Comparison of ENCODE assay signal across 13 cellular contexts in genomic region chr12:31928246-31929139, GRCh38. TPM values are rescaled to one million over a fixed set of nuclear protein-coding genes. Genes with fewer than 3 reads are reported as not detected.
DNase-seq lines count a peak whose midpoint lies in the region; ATAC-seq and TF ChIP-seq lines count a peak whose summit lies in the region.
"Had no signal": no experiment of that assay in that cellular context is flagged by ENCODE, and none has a peak within 500 bp of the region (broad histone marks: within the 10 kb centered on the region; RNA-seq: fewer than 3 reads in every experiment).

No MANE protein-coding gene starts in this region.

- TF ChIP-seq CTCF in GM12865 (IDR thresholded peaks at IDR 0.05; ENCODE audit: insufficient read depth, low read depth, low read length, missing control alignments), result no peak

- CTCF ChIA-PET in naive thymus-derived CD4-positive, alpha-beta T cell (lab: Charles Lee), result interaction anchor here (1.1 kb wide), 1 partner anchor 32 kb away, joined by 3 read pairs; no protein-coding TSS in a partner anchor

- no peaks in the 10 kb centered on the region for H3K27me3 ChIP-seq in naive thymus-derived CD4-positive, alpha-beta T cell (ENCODE audit: control insufficient read depth in 2 of 2, insufficient read depth in 2 of 2, low read length in 2 of 2)
- H3K27me3 ChIP-seq: right atrium auricular region had no signal

- peaks cover 5% of the 10 kb centered on the region for H3K9me3 Mint-ChIP-seq in activated T-cell treated with anti-CD3 and anti-CD28 coated beads, Interleukin-2, amount 50 U/mL, for 4 hours
- H3K9me3 Mint-ChIP-seq in naive thymus-derived CD4-positive, alpha-beta T cell, result peaks cover 4 to 36% (median 12%) of the 10 kb centered on the region in 11 donors

- POLR2A ChIA-PET in naive thymus-derived CD4-positive, alpha-beta T cell (lab: Charles Lee), result interaction anchor here (0.6 to 1.7 kb wide), 11 partner anchors 31 to 271 kb away, joined by 3 to 19 read pairs (median 4); partner anchors contain the start of genes AMN1 and RESF1

- H3K4me1 ChIP-seq in naive thymus-derived CD4-positive, alpha-beta T cell (ENCODE audit: control insufficient read depth in 2 of 2, insufficient read depth in 2 of 2, low read length in 2 of 2), result peaks cover 30 to 42% of the 10 kb centered on the region in 2 donors
- H3K4me1 ChIP-seq: gastrocnemius medialis, right atrium auricular region had no signal

- H3K4me3 ChIP-seq in GM12865 (ENCODE audit: low read depth, low read length), result peak overlapping the region; percentile 35; the same call in 1 of the 2 replicates
- H3K4me3 ChIP-seq in naive thymus-derived CD4-positive, alpha-beta T cell (ENCODE audit: low read length), result peak overlapping the region; percentile 26
- H3K4me3 ChIP-seq: gastrocnemius medialis, GM23248, right atrium auricular region had no signal

- H3K27ac ChIP-seq in naive thymus-derived CD4-positive, alpha-beta T cell (ENCODE audit: low read depth, low read length), result peak overlapping the region; percentile 62
- H3K27ac ChIP-seq: gastrocnemius medialis, GM23248, right atrium auricular region had no signal

- H3K27ac Mint-ChIP-seq in naive thymus-derived CD4-positive, alpha-beta T cell, result peak overlapping the region; percentile 94 to 100 (median 97)

- H3K4me3 Mint-ChIP-seq in activated T-cell treated with anti-CD3 and anti-CD28 coated beads, Interleukin-2, amount 50 U/mL, for 4 hours, result peak overlapping the region; percentile 81
- H3K4me3 Mint-ChIP-seq in naive thymus-derived CD4-positive, alpha-beta T cell, result peak overlapping the region; percentile 79 to 94 (median 90)

- no peaks in the 10 kb centered on the region for H3K36me3 ChIP-seq in naive thymus-derived CD4-positive, alpha-beta T cell (ENCODE audit: control insufficient read depth in 2 of 3, insufficient read depth in 3 of 3, low read length in 3 of 3)
- H3K36me3 ChIP-seq: gastrocnemius medialis, right atrium auricular region had no signal

- peaks cover 0 to 6% (median 3%) of the 10 kb centered on the region in 3 experiments for H3K9me3 ChIP-seq in naive thymus-derived CD4-positive, alpha-beta T cell (ENCODE audit: control insufficient read depth in 2 of 3, low read length in 3 of 3)
- H3K9me3 ChIP-seq: gastrocnemius medialis had no signal

- H3K36me3 Mint-ChIP-seq in activated T-cell treated with anti-CD3 and anti-CD28 coated beads, Interleukin-2, amount 50 U/mL, for 4 hours (ENCODE audit: insufficient read depth), result no peaks in the 10 kb centered on the region
- H3K36me3 Mint-ChIP-seq in naive thymus-derived CD4-positive, alpha-beta T cell, result peaks cover 0 to 56% (median 9%) of the 10 kb centered on the region in 5 donors

- intact Hi-C loops in naive thymus-derived CD4-positive, alpha-beta T cell (cut with micrococcal nuclease), result loop anchor here (1.0 to 2.0 kb wide), 6 partner anchors 30 to 269 kb away; partner anchors contain the start of genes RESF1 (in 2 of the 2), AMN1 (in 1 of the 2) and ETFBKMT (in 1 of the 2)

- no peaks in the 10 kb centered on the region for H3K27me3 Mint-ChIP-seq in activated T-cell treated with anti-CD3 and anti-CD28 coated beads, Interleukin-2, amount 50 U/mL, for 4 hours (ENCODE audit: low read depth)
- no peaks in the 10 kb centered on the region for H3K27me3 Mint-ChIP-seq in naive thymus-derived CD4-positive, alpha-beta T cell

- H3K4me1 Mint-ChIP-seq in activated T-cell treated with anti-CD3 and anti-CD28 coated beads, Interleukin-2, amount 50 U/mL, for 4 hours (ENCODE audit: low read depth), result peaks cover 56% of the 10 kb centered on the region
- H3K4me1 Mint-ChIP-seq in naive thymus-derived CD4-positive, alpha-beta T cell, result peaks cover 27 to 58% (median 50%) of the 10 kb centered on the region in 7 donors

- peak; percentile 45 for ATAC-seq in HG02852 (IDR thresholded peaks at IDR 0.05; ENCODE audit: unreplicated experiment)
- peak; percentile 53 to 61 for ATAC-seq in activated T-cell treated with anti-CD3 and anti-CD28 coated beads, Interleukin-2, amount 50 U/mL, for 4 hours
- ATAC-seq in naive thymus-derived CD4-positive, alpha-beta T cell, result peak; percentile 70
- ATAC-seq: gastrocnemius medialis had no signal

- DNase-seq in GM12865 (ENCODE audit: low read depth) (peak; percentile 63), T-helper 9 cell (no peak), SHP77 (lab: John Stamatoyannopoulos, UW) (no peak), NCI-H524 (lab: John Stamatoyannopoulos, UW) (no peak), NCI-H1048 (lab: John Stamatoyannopoulos, UW) (no peak)
- DNase-seq in activated T-cell treated with anti-CD3 and anti-CD28 coated beads, Interleukin-2, amount 50 U/mL, for 4 hours, result peak; percentile 12
- DNase-seq in naive thymus-derived CD4-positive, alpha-beta T cell, result peak in 8 of 9 donors; percentile 23 to 64 (median 49)
- DNase-seq: cerebellar nuclear complex, gastrocnemius medialis, GM23248, NCI-H1417 treated with DMSO at 0.1 percent for 48 hours had no signal

RNA-seq across cellular contexts. Expression of gene RESF1, which starts 30.7 kb away (rescaled TPM):
- total RNA-seq in activated T-cell treated with anti-CD3 and anti-CD28 coated beads, Interleukin-2, amount 50 U/mL, for 4 hours, result 10 to 100 TPM; 47.9 to 58.4 (median 49.5) TPM
- total RNA-seq in naive thymus-derived CD4-positive, alpha-beta T cell, result 100 to 1,000 TPM; 141 to 490 (median 161) TPM
- 100 to 1,000 TPM; 168 to 239 TPM for polyA plus RNA-seq in naive thymus-derived CD4-positive, alpha-beta T cell

Comparison
In these comparisons a context has a peak if more than half of its experiments do, and no peak if none do; other contexts are left out.
1. DNase-seq: peak in GM12865 (single experiment), activated T-cell treated with anti-CD3 and anti-CD28 coated beads, Interleukin-2, amount 50 U/mL, for 4 hours (single experiment) and naive thymus-derived CD4-positive, alpha-beta T cell (8 of 9); none in T-helper 9 cell (single experiment), SHP77 (0 of 2), NCI-H524 (0 of 2) and NCI-H1048 (single experiment).
2. Peak in every context shown above with its lines, with median percentiles within 50 percentile points of each other: ATAC-seq.